In the genomic region with DNA sequence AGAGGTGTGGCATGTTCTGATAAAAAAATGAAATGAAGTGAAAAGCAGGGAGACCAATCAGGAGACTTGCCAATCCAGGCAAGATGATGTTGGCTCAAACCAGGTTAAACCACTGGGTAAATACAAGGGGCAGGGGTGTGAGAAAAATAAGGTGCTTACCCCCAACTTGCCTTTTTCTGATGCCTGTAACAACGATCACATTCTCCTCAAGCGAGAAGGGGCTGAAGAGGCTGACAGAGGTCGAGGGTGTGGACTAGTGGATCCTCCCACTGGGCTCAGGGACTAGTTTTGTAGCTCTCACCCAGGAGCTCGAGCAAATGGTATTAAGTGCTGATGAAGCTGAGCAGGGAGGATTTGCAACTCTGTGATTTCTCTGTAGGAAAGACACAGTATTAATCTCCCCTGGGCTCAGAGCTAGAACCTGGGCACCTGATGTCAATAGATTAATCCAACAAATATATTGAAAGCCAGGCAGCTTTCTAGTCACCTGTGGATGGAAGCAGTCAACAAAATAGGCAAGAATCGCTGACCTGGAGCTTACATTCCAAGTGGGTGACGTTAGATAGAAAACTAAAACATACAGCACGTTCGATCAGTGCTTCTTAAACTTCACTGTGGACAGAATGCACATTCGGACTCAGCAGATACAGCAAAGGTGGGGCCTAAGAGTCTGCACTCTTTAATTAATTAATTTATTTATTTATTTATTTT, we compare ENCODE assay signal across 8 cellular contexts. TPM values are rescaled to one million over a fixed set of nuclear protein-coding genes. Genes with fewer than 3 reads are reported as not detected.
DNase-seq lines count a peak whose midpoint lies in the region; ATAC-seq and TF ChIP-seq lines count a peak whose summit lies in the region.

No MANE protein-coding gene starts in this region.

- H3K4me3 ChIP-seq in AG04450 (ENCODE audit: low read depth, low read length), result no peak overlapping the region; the same call in 1 of the 2 replicates

- no peaks in the 10 kb centered on the region for H3K27me3 ChIP-seq in AG04450 (ENCODE audit: control insufficient read depth, insufficient read depth, low read length)

- H3K27ac ChIP-seq in AG04450 (ENCODE audit: low read depth, low read length), result peak overlapping the region; percentile 43

- peaks cover 0 to 6% (median 2%) of the 10 kb centered on the region in 5 experiments for H3K9me3 Mint-ChIP-seq in brain
- H3K9me3 Mint-ChIP-seq in naive thymus-derived CD8-positive, alpha-beta T cell, result peaks cover 0 to 48% (median 10%) of the 10 kb centered on the region in 9 donors

- peak overlapping the region; percentile 11 to 92 (median 54) for H3K27ac Mint-ChIP-seq in brain
- peak overlapping the region; percentile 65 to 95 (median 84) for H3K27ac Mint-ChIP-seq in naive thymus-derived CD8-positive, alpha-beta T cell

- peaks cover 3% of the 10 kb centered on the region for H3K27me3 Mint-ChIP-seq in brain
- H3K27me3 Mint-ChIP-seq in naive thymus-derived CD8-positive, alpha-beta T cell, result no peaks in the 10 kb centered on the region

- ATAC-seq in naive thymus-derived CD8-positive, alpha-beta T cell, result no peak

- no peaks in the 10 kb centered on the region for H3K36me3 Mint-ChIP-seq in brain
- H3K36me3 Mint-ChIP-seq in naive thymus-derived CD8-positive, alpha-beta T cell, result peaks cover 0 to 18% (median 2%) of the 10 kb centered on the region in 3 donors

- CTCF ChIA-PET in AG04450 (lab: Charles Lee), result interaction anchor here (0.7 to 1.1 kb wide), 2 partner anchors 18 to 232 kb away, joined by 3 read pairs; no protein-coding TSS in a partner anchor

- DNase-seq in AG04450 (ENCODE audit: low read depth, low spot score) (peak; percentile 15), HT1080 (ENCODE audit: low read depth) (peak; percentile 29), SW 1271 (lab: John Stamatoyannopoulos, UW) (no peak), DMS79 treated with DMSO at 0.1 percent for 48 hours (lab: John Stamatoyannopoulos, UW) (no peak), NOMO-1 (lab: John Stamatoyannopoulos, UW; ENCODE audit: unreplicated experiment in 2 of 2) (no peak), erythroblast (lab: John Stamatoyannopoulos, UW) (no peak)
- peak in 3 of 10 donors; percentile 15 to 35 (median 32) for DNase-seq in naive thymus-derived CD8-positive, alpha-beta T cell

- POLR2A ChIA-PET in AG04450 (lab: Yijun Ruan, JAX), result interaction anchor here (0.6 to 1.3 kb wide), 3 partner anchors 58 to 229 kb away, joined by 3 to 5 read pairs (median 4); no protein-coding TSS in a partner anchor
- POLR2A ChIA-PET in naive thymus-derived CD8-positive, alpha-beta T cell (lab: Charles Lee), result interaction anchor here (0.8 to 1.2 kb wide), 2 partner anchors 9 to 848 kb away, joined by 3 read pairs; no protein-coding TSS in a partner anchor

- peak overlapping the region; percentile 23 to 80 (median 61) for H3K4me3 Mint-ChIP-seq in brain
- H3K4me3 Mint-ChIP-seq in naive thymus-derived CD8-positive, alpha-beta T cell, result peak overlapping the region; percentile 38 to 82 (median 67)

- TF ChIP-seq CTCF in AG04450 (IDR thresholded peaks at IDR 0.05; ENCODE audit: low read depth, low read length), result no peak
- TF ChIP-seq CTCF in brain (conservative IDR thresholded peaks at IDR 0.05), result no peak

- peaks cover 5% of the 10 kb centered on the region; the same call in 1 of the 2 replicates for H3K9me3 ChIP-seq in AG04450 (ENCODE audit: control insufficient read depth, insufficient read depth, low read length)

- TF ChIP-seq POLR2A in erythroblast (IDR thresholded peaks at IDR 0.05; ENCODE audit: low read length), result no peak

- peaks cover 12% of the 10 kb centered on the region for H3K4me1 Mint-ChIP-seq in brain
- peaks cover 6 to 21% (median 15%) of the 10 kb centered on the region in 4 donors for H3K4me1 Mint-ChIP-seq in naive thymus-derived CD8-positive, alpha-beta T cell

RNA-seq across cellular contexts. Expression of a gene that starts 15.2 kb away (rescaled TPM):
- polyA plus RNA-seq in AG04450 (2011; rRNA removed) (47.9 and 66.8 TPM in 2 replicates), brain (ENCODE audit: insufficient read depth, low read depth, low replicate concordance) (35.5 TPM)
- 20.7 and 31.0 TPM in 2 replicates for polyA minus RNA-seq in AG04450 (2011; rRNA and poly(A)+ RNA removed)
- total RNA-seq in HT1080 (2014; rRNA removed; shearing (Covaris generic)), result 38.1 and 40.6 TPM in 2 replicates
- polyA plus RNA-seq in HT1080 (2015; cell fraction: cytosol; rRNA removed), result 51.3 and 53.1 TPM in 2 replicates
- 31.8 and 34.6 TPM in 2 replicates for polyA plus RNA-seq in HT1080 (2015; cell fraction: nucleus; rRNA removed)
- 10 to 100 TPM; 74.9 to 77.5 TPM for total RNA-seq in naive thymus-derived CD8-positive, alpha-beta T cell
- 100 to 1,000 TPM; 101 to 115 (median 107) TPM for polyA plus RNA-seq in naive thymus-derived CD8-positive, alpha-beta T cell

Comparison
In these comparisons a context has a peak if more than half of its experiments do, and no peak if none do; other contexts are left out.
1. DNase-seq: peak in AG04450 (single experiment) and HT1080 (single experiment); none in SW 1271 (0 of 2), DMS79 treated with DMSO at 0.1 percent for 48 hours (single experiment), NOMO-1 (0 of 2) and erythroblast (0 of 2).